18 cellular contexts compared by ENCODE assay signal in the genomic region with DNA sequence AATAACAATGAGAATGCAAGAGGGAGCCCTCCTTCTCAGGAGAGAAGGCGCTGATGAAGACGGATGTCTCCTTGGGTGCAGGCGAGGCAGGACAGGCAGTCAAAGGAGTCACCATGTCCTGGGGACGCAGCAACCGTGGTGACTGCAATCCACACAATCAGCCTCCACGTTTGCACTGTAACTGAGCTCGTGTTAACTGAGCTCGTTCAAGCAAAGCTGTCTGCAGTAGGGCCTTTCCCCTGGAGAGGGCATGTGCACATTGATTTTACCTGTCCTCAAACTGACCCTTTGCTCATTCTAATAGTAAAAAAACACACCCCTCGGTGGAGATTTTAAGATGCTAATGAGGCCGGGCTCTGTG. TPM values are rescaled to one million over a fixed set of nuclear protein-coding genes. Genes with fewer than 3 reads are reported as not detected.
DNase-seq lines count a peak whose midpoint lies in the region; ATAC-seq and TF ChIP-seq lines count a peak whose summit lies in the region.
"Had no signal": no experiment of that assay in that cellular context is flagged by ENCODE, and none has a peak within 500 bp of the region (broad histone marks: within the 10 kb centered on the region; RNA-seq: fewer than 3 reads in every experiment).

No MANE protein-coding gene starts in this region.

- H3K36me3 Mint-ChIP-seq in GM23338 (ENCODE audit: low read depth): no peaks in the 10 kb centered on the region; the same call in 2 of the 3 replicates
- no peaks in the 10 kb centered on the region for H3K36me3 Mint-ChIP-seq in activated B cell treated with CpG ODN at 0.5 μM for 24 hours (ENCODE audit: low read depth)
- H3K36me3 Mint-ChIP-seq in osteocyte (ENCODE audit: unreplicated experiment): no peaks in the 10 kb centered on the region

- H3K4me2 ChIP-seq in GM23338: peak overlapping the region; percentile 68

- DNase-seq in GM23338 (ENCODE audit: low spot score) (no peak), activated B cell treated with CpG ODN at 0.5 μM for 24 hours (no peak), osteocyte (ENCODE audit: extremely low spot score, unreplicated experiment) (peak; percentile 60), NCI-H1105 treated with DMSO at 0.1 percent for 48 hours (lab: John Stamatoyannopoulos, UW) (no peak), NCI-H524 (lab: John Stamatoyannopoulos, UW) (no peak)
- DNase-seq: activated naive CD4-positive, alpha-beta T cell treated with anti-CD3 and anti-CD28 coated beads, Interleukin-2, amount 50 U/mL, for 16 hours; activated T-cell treated with anti-CD3 and anti-CD28 coated beads, Interleukin-2, amount 50 U/mL, for 24 hours; DMS 273 treated with DMSO at 0.1 percent for 48 hours; KBM-7; psoas muscle; SHP77; small intestine; stimulated activated CD4-positive, alpha-beta T cell treated with anti-CD3 and anti-CD28 coated beads, Interleukin-4, amount 100 ng/mL, for 1 hour; T-helper 1 cell had no signal

- H2AFZ ChIP-seq in GM23338: peak overlapping the region; percentile 56; the same call in 1 of the 2 replicates

- POLR2A ChIA-PET in activated B cell treated with CpG ODN at 0.5 μM for 24 hours (lab: Charles Lee): interaction anchor here (0.8 to 1.5 kb wide), 2 partner anchors 52 to 258 kb away, joined by 3 to 4 read pairs; no protein-coding TSS in a partner anchor

- H3F3A ChIP-seq in GM23338 (replicated peaks; ENCODE audit: low read depth): no peaks in the 10 kb centered on the region

- no peaks in the 10 kb centered on the region for H3K79me2 ChIP-seq in GM23338 (replicated peaks; ENCODE audit: insufficient read depth)

- H3K9me3 Mint-ChIP-seq in GM23338: no peaks in the 10 kb centered on the region; the same call in 2 of the 3 replicates
- H3K9me3 Mint-ChIP-seq in activated B cell treated with CpG ODN at 0.5 μM for 24 hours: no peaks in the 10 kb centered on the region
- H3K9me3 Mint-ChIP-seq in osteocyte (ENCODE audit: unreplicated experiment): no peaks in the 10 kb centered on the region
- H3K9me3 Mint-ChIP-seq: activated T-cell treated with anti-CD3 and anti-CD28 coated beads, Interleukin-2, amount 50 U/mL, for 24 hours; neural crest cell had no signal

- H3K4me1 Mint-ChIP-seq in GM23338 (peaks cover 31% of the 10 kb centered on the region), activated B cell treated with CpG ODN at 0.5 μM for 24 hours (peaks cover 34% of the 10 kb centered on the region), osteocyte (ENCODE audit: unreplicated experiment) (peaks cover 4% of the 10 kb centered on the region)

- intact Hi-C loops in activated B cell treated with CpG ODN at 0.5 μM for 24 hours (cut with micrococcal nuclease): loop anchor here (2.0 to 5.0 kb wide), 2 partner anchors 27 to 257 kb away; partner anchors contain the start of gene VAV2

- CTCF ChIA-PET in activated B cell treated with CpG ODN at 0.5 μM for 24 hours (lab: Charles Lee): no interaction called here

- no peaks in the 10 kb centered on the region for H3K27me3 ChIP-seq in GM23338 (ENCODE audit: insufficient read depth)
- H3K27me3 ChIP-seq: ascending aorta had no signal

- 0 out of 2 replicates have a peak overlapping the region, but pooled peaks have one; percentile 12 for H3K9ac ChIP-seq in ES-I3 (ENCODE audit: low read depth, low read length)

- TF ChIP-seq CTCF in GM23338 (conservative IDR thresholded peaks at IDR 0.05; ENCODE audit: low read depth in 2 of 2) (no peak), activated B cell treated with CpG ODN at 0.5 μM for 24 hours (IDR thresholded peaks at IDR 0.05) (no peak), osteocyte (IDR thresholded peaks at IDR 0.05) (no peak)

- H3K27ac Mint-ChIP-seq in GM23338 (no peak overlapping the region; the same call in 1 of the 2 replicates), activated B cell treated with CpG ODN at 0.5 μM for 24 hours (peak overlapping the region; percentile 79), osteocyte (ENCODE audit: unreplicated experiment) (no peak overlapping the region)
- H3K27ac Mint-ChIP-seq: activated T-cell treated with anti-CD3 and anti-CD28 coated beads, Interleukin-2, amount 50 U/mL, for 24 hours had no signal

- ATAC-seq in GM23338 (peak; percentile 2; the same call in 2 of the 3 replicates), activated B cell treated with CpG ODN at 0.5 μM for 24 hours (ENCODE audit: low read depth) (peak; percentile 68), HG03135 (IDR thresholded peaks at IDR 0.05; ENCODE audit: unreplicated experiment) (no peak)
- ATAC-seq: psoas muscle had no signal

- H3K36me3 ChIP-seq in ES-I3 (ENCODE audit: insufficient read depth, low read length) (no peaks in the 10 kb centered on the region), GM23338 (ENCODE audit: insufficient read depth) (no peaks in the 10 kb centered on the region)
- H3K36me3 ChIP-seq: ascending aorta had no signal

- H3K4me1 ChIP-seq in ES-I3 (ENCODE audit: insufficient read depth, low read length) (peaks cover 27% of the 10 kb centered on the region; the same call in 1 of the 2 replicates), GM23338 (ENCODE audit: insufficient read depth) (peaks cover 19% of the 10 kb centered on the region)
- H3K4me1 ChIP-seq: ascending aorta, psoas muscle had no signal

- H3K27ac ChIP-seq in GM23338 (ENCODE audit: low read depth): 0 out of 2 replicates have a peak overlapping the region, but pooled peaks have one; percentile 66
- H3K27ac ChIP-seq: ascending aorta, psoas muscle had no signal

- no peaks in the 10 kb centered on the region for H3K9me3 ChIP-seq in ES-I3 (ENCODE audit: control insufficient read depth, insufficient read depth, low read length)
- H3K9me3 ChIP-seq: ascending aorta, psoas muscle had no signal

- peak overlapping the region; percentile 23; the same call in 1 of the 2 replicates for H3K4me3 ChIP-seq in GM23338
- H3K4me3 ChIP-seq: ascending aorta, psoas muscle had no signal

- H4K20me1 ChIP-seq in GM23338 (replicated peaks; ENCODE audit: insufficient read depth): no peaks in the 10 kb centered on the region

- peaks cover 6% of the 10 kb centered on the region for H3K27me3 Mint-ChIP-seq in GM23338 (ENCODE audit: insufficient read depth, low read depth, poor library complexity)
- peaks cover 4% of the 10 kb centered on the region for H3K27me3 Mint-ChIP-seq in activated B cell treated with CpG ODN at 0.5 μM for 24 hours
- peaks cover 10% of the 10 kb centered on the region for H3K27me3 Mint-ChIP-seq in osteocyte (ENCODE audit: unreplicated experiment)
- H3K27me3 Mint-ChIP-seq: activated T-cell treated with anti-CD3 and anti-CD28 coated beads, Interleukin-2, amount 50 U/mL, for 24 hours had no signal

- peak overlapping the region; percentile 41 for H3K4me3 Mint-ChIP-seq in GM23338
- H3K4me3 Mint-ChIP-seq in activated B cell treated with CpG ODN at 0.5 μM for 24 hours: peak overlapping the region; percentile 59
- no peak overlapping the region for H3K4me3 Mint-ChIP-seq in osteocyte (ENCODE audit: unreplicated experiment)
- H3K4me3 Mint-ChIP-seq: activated T-cell treated with anti-CD3 and anti-CD28 coated beads, Interleukin-2, amount 50 U/mL, for 24 hours; neural crest cell had no signal

- H3K9me2 ChIP-seq in GM23338 (ENCODE audit: insufficient read depth): no peaks in the 10 kb centered on the region

TF ChIP-seq in GM23338, 12 proteins besides CTCF, POLR2A, EP300 and RAD21:
- no peak for TF ChIP-seq ZNF331 (CRISPR knock-in tag; IDR thresholded peaks at IDR 0.05; ENCODE audit: low read depth)
TF ChIP-seq in GM23338: peak in this region for 0.

RNA-seq across cellular contexts. Expression of gene SARDH, which starts 2.8 kb away (rescaled TPM):
- 9.8 and 10.4 TPM in 2 replicates for total RNA-seq in GM23338 (2014; rRNA removed; shearing (Covaris generic))
- 2.6 and 2.8 TPM in 2 replicates for polyA plus RNA-seq in GM23338 (2016; fragmentation: Nextera tagmentation; extraction: Ambion mirVana)
- total RNA-seq in activated B cell treated with CpG ODN at 0.5 μM for 24 hours (not detected in 2 replicates), osteocyte (0.21 and 0.56 TPM in 2 replicates)
